ENCODE assay signal across 9 cellular contexts in genomic region chr6:71727632-71728294, GRCh38.
DNase-seq lines count a peak whose midpoint lies in the region; ATAC-seq, FAIRE-seq and TF ChIP-seq lines count a peak whose summit lies in the region.
"Had no signal": no experiment of that assay in that cellular context is flagged by ENCODE, and none has a peak within 500 bp of the region (broad histone marks: within the 10 kb centered on the region; RNA-seq: fewer than 3 reads in every experiment).

No MANE protein-coding gene starts in this region.

- no peak overlapping the region for H2BK12ac ChIP-seq in H1 (ENCODE audit: low read depth, low read length)

- no peak overlapping the region for H2BK15ac ChIP-seq in H1 (ENCODE audit: low read length)

- ATAC-seq in GM18505 (IDR thresholded peaks at IDR 0.05; ENCODE audit: unreplicated experiment), result peak; percentile 96
- peak; percentile 89 for ATAC-seq in GM21619 (IDR thresholded peaks at IDR 0.05; ENCODE audit: unreplicated experiment)
- peak; percentile 97 for ATAC-seq in HG03378 (IDR thresholded peaks at IDR 0.05; ENCODE audit: unreplicated experiment)

- H3K9ac ChIP-seq in H1 (replicated peaks in 1 of 4; ENCODE audit: extremely low read depth in 1 of 4, low read depth in 3 of 4, low read length in 3 of 4) (no peak overlapping the region), endodermal cell (ENCODE audit: extremely low read depth, low read length, poor library complexity, severe bottlenecking) (no peak overlapping the region), MM.1S (ENCODE audit: low read length) (no peak overlapping the region)

- H3K18ac ChIP-seq in H1 (ENCODE audit: extremely low read depth, low read length), result no peak overlapping the region

- H3K14ac ChIP-seq in H1 (ENCODE audit: insufficient read length), result no peak overlapping the region

- H3K9me2 ChIP-seq in MM.1S (replicated peaks; ENCODE audit: insufficient read depth, low read length), result no peaks in the 10 kb centered on the region

- peaks cover 2% of the 10 kb centered on the region for H3K9me3 Mint-ChIP-seq in endodermal cell

- no peak overlapping the region for H3K56ac ChIP-seq in H1 (replicated peaks; ENCODE audit: insufficient read length, low read depth, low read length)

- CTCF ChIA-PET in H1 (lab: Charles Lee; ENCODE audit: partially characterized antibody), result interaction anchor here (0.8 kb wide), 1 partner anchor 98 kb away, joined by 3 read pairs; no protein-coding TSS in a partner anchor

- TF ChIP-seq CTCF in H1 (IDR thresholded peaks at IDR 0.05; ENCODE audit: control extremely low read depth in 1 of 3, insufficient read depth in 1 of 3, low read depth in 1 of 3, low read length in 3 of 3), result no peak
- TF ChIP-seq CTCF in endodermal cell (conservative IDR thresholded peaks at IDR 0.05), result no peak
- no peak for TF ChIP-seq CTCF in esophagus squamous epithelium (IDR thresholded peaks at IDR 0.05)
- TF ChIP-seq CTCF in MM.1S (IDR thresholded peaks at IDR 0.05; ENCODE audit: low read length), result no peak

- no peak overlapping the region for H3K4ac ChIP-seq in H1 (replicated peaks; ENCODE audit: insufficient read length, low read depth, low read length)

- no peak overlapping the region for H3K27ac ChIP-seq in H1 (ENCODE audit: low read depth, low read length)
- no peak overlapping the region for H3K27ac ChIP-seq in endodermal cell (ENCODE audit: low read depth, low read length)
- no peak overlapping the region for H3K27ac ChIP-seq in esophagus squamous epithelium
- H3K27ac ChIP-seq in MM.1S (ENCODE audit: low read length), result no peak overlapping the region

- H3K27ac Mint-ChIP-seq in endodermal cell, result no peak overlapping the region

- H3K9me3 ChIP-seq in H1 (ENCODE audit: insufficient read depth in 2 of 2, low read depth in 1 of 2, low read length in 1 of 2), result no peaks in the 10 kb centered on the region
- peaks cover 7% of the 10 kb centered on the region for H3K9me3 ChIP-seq in endodermal cell (ENCODE audit: control insufficient read depth, low read length)
- no peaks in the 10 kb centered on the region for H3K9me3 ChIP-seq in esophagus squamous epithelium
- H3K9me3 ChIP-seq in MM.1S (replicated peaks; ENCODE audit: insufficient read depth, low read length), result no peaks in the 10 kb centered on the region

- no peak overlapping the region for H2AK5ac ChIP-seq in H1 (ENCODE audit: low read depth, low read length)

- no peak overlapping the region for H4K5ac ChIP-seq in H1 (ENCODE audit: insufficient read length, low read depth, low read length)

- H3K79me2 ChIP-seq in H1 (ENCODE audit: control insufficient read depth in 1 of 2, insufficient read depth in 2 of 2, low read length in 2 of 2) (no peaks in the 10 kb centered on the region), MM.1S (ENCODE audit: low read length) (no peaks in the 10 kb centered on the region)

- no peak for TF ChIP-seq RAD21 in H1 (IDR thresholded peaks at IDR 0.05 in 1 of 2, conservative IDR thresholded peaks at IDR 0.05 in 1 of 2; ENCODE audit: low read depth in 2 of 2, low read length in 2 of 2)

- H3K4me2 ChIP-seq in H1 (ENCODE audit: insufficient read depth in 1 of 2, low read depth in 2 of 2, low read length in 2 of 2) (no peak overlapping the region), MM.1S (ENCODE audit: low read depth, low read length) (no peak overlapping the region)

- no peak overlapping the region for H4K91ac ChIP-seq in H1 (replicated peaks; ENCODE audit: insufficient read length, low read length)

- H3K27me3 Mint-ChIP-seq in endodermal cell (ENCODE audit: insufficient read depth), result no peaks in the 10 kb centered on the region

- no peak overlapping the region for H3K4me3 Mint-ChIP-seq in endodermal cell

- no peaks in the 10 kb centered on the region for H3K27me3 ChIP-seq in H1 (replicated peaks in 1 of 4; ENCODE audit: control insufficient read depth in 3 of 4, extremely low read depth in 1 of 4, insufficient read depth in 3 of 4, low read length in 3 of 4)
- H3K27me3 ChIP-seq in endodermal cell (ENCODE audit: control insufficient read depth, insufficient read depth, low read length, poor library complexity, severe bottlenecking), result no peaks in the 10 kb centered on the region
- H3K27me3 ChIP-seq in esophagus squamous epithelium, result no peaks in the 10 kb centered on the region
- H3K27me3 ChIP-seq in MM.1S (replicated peaks; ENCODE audit: insufficient read depth, low read length), result no peaks in the 10 kb centered on the region

- no peak overlapping the region for H2BK20ac ChIP-seq in H1 (ENCODE audit: low read length)

- no peaks in the 10 kb centered on the region for H3K79me1 ChIP-seq in H1 (ENCODE audit: low read depth, low read length)

- H3K23ac ChIP-seq in H1 (ENCODE audit: insufficient read length), result no peak overlapping the region

- H3K4me3 ChIP-seq in H1 (ENCODE audit: extremely low read depth in 1 of 4, insufficient read depth in 2 of 4, low read depth in 3 of 4, low read length in 4 of 4) (no peak overlapping the region), endodermal cell (ENCODE audit: low read length) (no peak overlapping the region), esophagus squamous epithelium (no peak overlapping the region), MM.1S (ENCODE audit: low read length) (no peak overlapping the region)

- H3F3A ChIP-seq in MM.1S (ENCODE audit: insufficient read depth, low read length), result no peaks in the 10 kb centered on the region

- no peak for TF ChIP-seq EP300 in H1 (IDR thresholded peaks at IDR 0.05; ENCODE audit: borderline replicate concordance in 1 of 2, low read depth in 2 of 2, low read length in 2 of 2)

- intact Hi-C loops in esophagus squamous epithelium (cut with DNase I), result no loop called here

- H3K36me3 ChIP-seq in H1 (ENCODE audit: control insufficient read depth in 2 of 4, insufficient read depth in 4 of 4, low read length in 3 of 4), result no peaks in the 10 kb centered on the region
- H3K36me3 ChIP-seq in endodermal cell (ENCODE audit: control insufficient read depth, insufficient read depth, low read length), result no peaks in the 10 kb centered on the region
- H3K36me3 ChIP-seq in esophagus squamous epithelium, result no peaks in the 10 kb centered on the region
- H3K36me3 ChIP-seq in MM.1S (replicated peaks; ENCODE audit: insufficient read depth, low read length), result no peaks in the 10 kb centered on the region

- H2BK5ac ChIP-seq in H1 (ENCODE audit: low read depth, low read length), result no peak overlapping the region

- H3K23me2 ChIP-seq in H1 (ENCODE audit: low read depth, low read length), result no peaks in the 10 kb centered on the region

- WGBS in H1 (ENCODE audit: extremely low coverage in 1 of 2, insufficient coverage in 1 of 2, insufficient read length in 1 of 2, insufficient replicate concordance in 2 of 2, low coverage in 1 of 2, low lambda C conversion rate in 2 of 2, missing lambda C conversion rate in 1 of 2), 2 experiments, result 50% methylated on average over 2 of the region's 2 CpGs; no CpG with 5 or more reads in 1 of the 2 experiments
- 40 to 67% methylated on average over 1 to 2 of the region's 2 CpGs for WGBS in endodermal cell (ENCODE audit: insufficient coverage in 1 of 2, insufficient read length in 1 of 2), 2 experiments
- WGBS in esophagus squamous epithelium, 2 donors, result 29 to 52% methylated on average over 2 of the region's 2 CpGs

- DNase-seq in H1 (ENCODE audit: low read depth in 1 of 2, low spot score in 2 of 2) (no peak), endodermal cell (no peak), esophagus squamous epithelium (lab: John Stamatoyannopoulos, UW) (no peak), MM.1S (no peak), cortex of kidney (lab: John Stamatoyannopoulos, UW) (no peak)
- DNase-seq: caudate nucleus had no signal

- TF ChIP-seq POLR2A in GM18505 (IDR thresholded peaks at IDR 0.05; ENCODE audit: borderline replicate concordance, extremely low read depth, insufficient read depth, insufficient read length), result no peak
- TF ChIP-seq POLR2A in H1 (IDR thresholded peaks at IDR 0.05; ENCODE audit: control extremely low read depth in 1 of 2, low read depth in 2 of 2, low read length in 2 of 2), result no peak
- TF ChIP-seq POLR2A in esophagus squamous epithelium (IDR thresholded peaks at IDR 0.05), result no peak

- H4K8ac ChIP-seq in H1 (ENCODE audit: extremely low read depth, insufficient read depth, low read length), result no peak overlapping the region

- no peaks in the 10 kb centered on the region for H3K36me3 Mint-ChIP-seq in endodermal cell (ENCODE audit: low read depth)

- POLR2A ChIA-PET in H1 (lab: Charles Lee; ENCODE audit: partially characterized antibody), result no interaction called here

- H2BK120ac ChIP-seq in H1 (replicated peaks; ENCODE audit: low read depth, low read length), result no peak overlapping the region

- H2AFZ ChIP-seq in H1 (ENCODE audit: low read length) (peak overlapping the region; percentile 17; the same call in 1 of the 2 replicates), MM.1S (ENCODE audit: low read length) (no peak overlapping the region)

- H4K20me1 ChIP-seq in H1 (replicated peaks in 1 of 2; ENCODE audit: control insufficient read depth in 1 of 2, insufficient read depth in 2 of 2, low read length in 2 of 2) (no peaks in the 10 kb centered on the region), MM.1S (ENCODE audit: insufficient read depth, low read length) (no peaks in the 10 kb centered on the region)

- no peak for FAIRE-seq in H1 (lab: Jason Lieb, UNC)

- peaks cover 4% of the 10 kb centered on the region for H3K4me1 Mint-ChIP-seq in endodermal cell

- H3K4me1 ChIP-seq in H1 (replicated peaks in 1 of 4; ENCODE audit: control insufficient read depth in 3 of 4, insufficient read depth in 4 of 4, low read length in 3 of 4) (no peaks in the 10 kb centered on the region), endodermal cell (ENCODE audit: control insufficient read depth, insufficient read depth, low read length) (no peaks in the 10 kb centered on the region), esophagus squamous epithelium (no peaks in the 10 kb centered on the region), MM.1S (ENCODE audit: low read length) (no peaks in the 10 kb centered on the region)

TF ChIP-seq in H1, 55 proteins besides CTCF, POLR2A, EP300 and RAD21 (continues in another document):
- TF ChIP-seq RXRA (IDR thresholded peaks at IDR 0.05; ENCODE audit: insufficient read depth, low read depth, low read length) (no peak), NRF1 (IDR thresholded peaks at IDR 0.05; ENCODE audit: low read depth, low read length) (no peak), JUND (IDR thresholded peaks at IDR 0.05; ENCODE audit: low read length) (no peak), RNF2 (IDR thresholded peaks at IDR 0.05; ENCODE audit: borderline replicate concordance, low read depth, low read length, missing control alignments, poor library complexity, severe bottlenecking) (no peak), KDM4A (IDR thresholded peaks at IDR 0.05; ENCODE audit: low read depth, low read length, severe bottlenecking) (no peak), SIRT6 (IDR thresholded peaks at IDR 0.05; ENCODE audit: low read length) (no peak), NANOG (IDR thresholded peaks at IDR 0.05; ENCODE audit: insufficient read depth, low read depth, low read length, poor library complexity, severe bottlenecking) (no peak), TAF1 (IDR thresholded peaks at IDR 0.05; ENCODE audit: low read depth, low read length) (no peak), ZNF274 (IDR thresholded peaks at IDR 0.05; ENCODE audit: borderline replicate concordance, extremely low read depth, low read length) (no peak)
